In genomic region chr5:132961887-132962286, GRCh38 we compare ENCODE assay signal across 8 cellular contexts. TPM values are rescaled to one million over a fixed set of nuclear protein-coding genes. Genes with fewer than 3 reads are reported as not detected.
A peak's percentile ranks its signal among the peaks of the same experiment; 100 is the strongest.
DNase-seq lines count a peak whose midpoint lies in the region; TF ChIP-seq lines count a peak whose summit lies in the region.

No MANE protein-coding gene starts in this region.

- DNase-seq in HCEC 1CT (peak; percentile 63), adrenal gland (peak in 2 of 7 donors; percentile 48 to 59), kidney epithelial cell (ENCODE audit: low read depth) (no peak), testis (peak; percentile 50), NCI-H82 (lab: John Stamatoyannopoulos, UW) (no peak), KG1 (lab: John Stamatoyannopoulos, UW) (no peak), NCI-H345 (lab: John Stamatoyannopoulos, UW) (no peak)

- H3K27ac ChIP-seq in 22Rv1 (peak overlapping the region; percentile 89), adrenal gland (peak overlapping the region; percentile 90 to 100 (median 100)), testis (peak overlapping the region; percentile 99 to 100)

- 6 to 10% (median 8%) methylated on average over 5 of the region's 5 CpGs for WGBS in adrenal gland, 4 donors
- 3 to 6% methylated on average over 5 of the region's 5 CpGs for WGBS in testis, 2 donors

- intact Hi-C loops in adrenal gland (cut with DNase I), result loop anchor here (10.0 kb wide), 1 partner anchor 93 kb away; the partner anchor contains the start of gene HSPA4 (in 2 of the 2)
- intact Hi-C loops in testis (cut with DNase I; ENCODE audit: low total_unique reads), result no loop called here

- H3K36me3 ChIP-seq in adrenal gland (replicated peaks in 1 of 2), result no peaks in the 10 kb centered on the region
- no peaks in the 10 kb centered on the region for H3K36me3 ChIP-seq in kidney epithelial cell (ENCODE audit: control insufficient read depth, insufficient read depth, low read length)
- no peaks in the 10 kb centered on the region for H3K36me3 ChIP-seq in testis (ENCODE audit: low read depth, missing control alignments)

- H3K9me3 ChIP-seq in adrenal gland (replicated peaks in 1 of 3) (no peaks in the 10 kb centered on the region), testis (no peaks in the 10 kb centered on the region)

- TF ChIP-seq CTCF in 22Rv1 (IDR thresholded peaks at IDR 0.05), result no peak
- no peak for TF ChIP-seq CTCF in adrenal gland (IDR thresholded peaks at IDR 0.05)
- no peak for TF ChIP-seq CTCF in kidney epithelial cell (IDR thresholded peaks at IDR 0.05; ENCODE audit: insufficient read depth, low read length, poor library complexity, severe bottlenecking)
- TF ChIP-seq CTCF in testis (IDR thresholded peaks at IDR 0.05), result no peak

- TF ChIP-seq POLR2A in adrenal gland (IDR thresholded peaks at IDR 0.05), result no peak
- TF ChIP-seq POLR2A in testis (IDR thresholded peaks at IDR 0.05), result no peak

- peak overlapping the region in 3 of 4 donors; percentile 81 to 95 (median 93) for H3K4me3 ChIP-seq in adrenal gland
- peak overlapping the region; percentile 96 for H3K4me3 ChIP-seq in kidney epithelial cell (ENCODE audit: low read depth, low read length)
- H3K4me3 ChIP-seq in testis, result peak overlapping the region; percentile 89 to 95

- H3K4me1 ChIP-seq in adrenal gland (replicated peaks in 1 of 2) (peaks cover 19 to 37% of the 10 kb centered on the region in 2 donors), testis (peaks cover 12% of the 10 kb centered on the region)

- H3K27me3 ChIP-seq in adrenal gland (no peaks in the 10 kb centered on the region), kidney epithelial cell (ENCODE audit: control insufficient read depth, insufficient read depth, low read length) (no peaks in the 10 kb centered on the region), testis (no peaks in the 10 kb centered on the region)

RNA-seq across cellular contexts. Expression of gene AFF4, which starts 1.5 kb away (rescaled TPM):
- total RNA-seq in adrenal gland (100 to 1,000 TPM in 1 of 8 donors, 10 to 100 TPM in 7; 42.5 to 158 (median 92.1) TPM), kidney epithelial cell (69.0 and 76.7 TPM in 2 replicates), testis (100 to 1,000 TPM; 112 TPM)
- polyA plus RNA-seq in adrenal gland (100 to 1,000 TPM in 1 of 3 donors, 10 to 100 TPM in 1, 1 to 10 TPM in 1; 9.7 to 107 (median 14.6) TPM), testis (ENCODE audit: insufficient read depth, low read depth, low replicate concordance) (57.2 TPM)

Comparison
In these comparisons a context has a peak if more than half of its experiments do, and no peak if none do; other contexts are left out.
1. DNase-seq: peak in HCEC 1CT (single experiment) and testis (single experiment); none in kidney epithelial cell (single experiment), NCI-H82 (single experiment), KG1 (single experiment) and NCI-H345 (single experiment).
2. Peak in every context shown above with its lines, with median percentiles within 50 percentile points of each other: H3K27ac ChIP-seq and H3K4me3 ChIP-seq.